ENCODE assay signal across 32 cellular contexts in the genomic region with DNA sequence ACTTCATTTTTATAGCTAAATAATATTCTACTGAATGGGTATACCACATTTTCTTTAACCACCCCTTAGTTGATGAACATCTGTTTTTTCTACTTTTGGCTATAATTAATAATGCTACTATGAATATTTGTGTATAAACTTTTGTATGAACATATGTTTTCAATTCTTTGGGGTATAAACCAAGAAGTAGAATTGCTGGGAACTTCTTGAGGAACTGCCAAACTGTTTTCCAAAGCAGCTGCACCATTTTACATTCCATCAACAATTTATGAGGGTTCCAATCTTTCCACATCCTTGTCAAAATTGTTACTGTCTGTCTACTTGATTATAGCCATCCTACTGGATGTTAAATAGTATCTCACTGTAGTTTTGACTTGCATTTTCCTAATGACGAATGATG.
"Had no signal": no experiment of that assay in that cellular context is flagged by ENCODE, and none has a peak within 500 bp of the region (broad histone marks: within the 10 kb centered on the region; RNA-seq: fewer than 3 reads in every experiment).

No MANE protein-coding gene starts in this region.

- FAIRE-seq: bronchial epithelial cell, TTC549 had no signal

- DNase-seq: activated B cell treated with CpG ODN at 0.5 μM for 24 hours; activated CD4-positive, alpha-beta memory T cell treated with anti-CD3 and anti-CD28 coated beads for 36 hours; activated CD4-positive, alpha-beta T cell treated with anti-CD3 and anti-CD28 coated beads for 4 hours; activated CD4-positive, alpha-beta T cell treated with anti-CD3 and anti-CD28 coated beads, Interleukin-2, amount 10 ng/mL, durations not matched to agents 24 days and 14 days; activated CD4-positive, alpha-beta T cell treated with anti-CD3 and anti-CD28 coated beads, Interleukin-2, amount 50 U/mL, for 1 hour; activated CD4-positive, alpha-beta T cell treated with anti-CD3 and anti-CD28 coated beads, Interleukin-2, amount 50 U/mL, for 4 hours; activated CD4-positive, CD25-positive, alpha-beta regulatory T cell treated with anti-CD3 and anti-CD28 coated beads, Interleukin-2, amount 50 U/mL, for 72 hours; activated CD8-positive, alpha-beta memory T cell treated with anti-CD3 and anti-CD28 coated beads, Interleukin-2, amount 50 U/mL, for 4 hours; activated CD8-positive, alpha-beta T cell treated with anti-CD3 and anti-CD28 coated beads for 36 hours; activated effector memory CD4-positive, alpha-beta T cell treated with anti-CD3 and anti-CD28 coated beads, Interleukin-2, amount 50 U/mL, for 16 hours; activated gamma-delta T cell treated with Interleukin-2 at 50 U/mL for 16 hours; activated naive CD4-positive, alpha-beta T cell treated with anti-CD3 and anti-CD28 coated beads, Interleukin-2, amount 10 ng/mL, durations not matched to agents 7 days and 5 days; activated naive CD4-positive, alpha-beta T cell treated with Interleukin-2 at 50 U/mL for 16 hours; activated naive CD8-positive, alpha-beta T cell treated with anti-CD3 and anti-CD28 coated beads, Interleukin-2, amount 10 ng/mL, durations not matched to agents 7 days and 5 days; activated naive CD8-positive, alpha-beta T cell treated with anti-CD3 and anti-CD28 coated beads, Interleukin-2, amount 50 U/mL, for 24 hours; activated T-cell treated with anti-CD3 and anti-CD28 coated beads for 4 hours; activated T-cell treated with anti-CD3 and anti-CD28 coated beads, Interleukin-2, amount 50 U/mL, for 1 hour; activated T-cell treated with anti-CD3 and anti-CD28 coated beads, Interleukin-2, amount 50 U/mL, for 4 hours; activated T-cell treated with anti-CD3 and anti-CD28 coated beads, Interleukin-2, amount 50 U/mL, for 72 hours; amygdala; anterior cingulate cortex; caudate nucleus; cerebellar nuclear complex; T-helper 1 cell; T-helper 2 cell; T-helper 9 cell had no signal

- H3K36me3 ChIP-seq: ascending aorta, cardiac muscle cell had no signal

- ATAC-seq: activated CD8-positive, alpha-beta T cell treated with anti-CD3 and anti-CD28 coated beads for 36 hours; activated naive CD8-positive, alpha-beta T cell treated with anti-CD3 and anti-CD28 coated beads, Interleukin-2, amount 50 U/mL, for 24 hours; activated T-cell treated with anti-CD3 and anti-CD28 coated beads, Interleukin-2, amount 50 U/mL, for 4 hours; activated T-cell treated with anti-CD3 and anti-CD28 coated beads, Interleukin-2, amount 50 U/mL, for 72 hours; activated T-helper 17 cell treated with anti-CD3 and anti-CD28 coated beads, Interleukin-2, amount 50 U/mL, for 72 hours had no signal

- H3K9me3 ChIP-seq: ascending aorta had no signal

- H3K27me3 ChIP-seq: ascending aorta, cardiac muscle cell had no signal

- H3K4me3 ChIP-seq: ascending aorta, cardiac muscle cell had no signal

- H3K27ac ChIP-seq: ascending aorta, cardiac muscle cell, VCaP had no signal

- H3K4me1 ChIP-seq: ascending aorta had no signal
